17 cellular contexts compared by ENCODE assay signal in the genomic region with DNA sequence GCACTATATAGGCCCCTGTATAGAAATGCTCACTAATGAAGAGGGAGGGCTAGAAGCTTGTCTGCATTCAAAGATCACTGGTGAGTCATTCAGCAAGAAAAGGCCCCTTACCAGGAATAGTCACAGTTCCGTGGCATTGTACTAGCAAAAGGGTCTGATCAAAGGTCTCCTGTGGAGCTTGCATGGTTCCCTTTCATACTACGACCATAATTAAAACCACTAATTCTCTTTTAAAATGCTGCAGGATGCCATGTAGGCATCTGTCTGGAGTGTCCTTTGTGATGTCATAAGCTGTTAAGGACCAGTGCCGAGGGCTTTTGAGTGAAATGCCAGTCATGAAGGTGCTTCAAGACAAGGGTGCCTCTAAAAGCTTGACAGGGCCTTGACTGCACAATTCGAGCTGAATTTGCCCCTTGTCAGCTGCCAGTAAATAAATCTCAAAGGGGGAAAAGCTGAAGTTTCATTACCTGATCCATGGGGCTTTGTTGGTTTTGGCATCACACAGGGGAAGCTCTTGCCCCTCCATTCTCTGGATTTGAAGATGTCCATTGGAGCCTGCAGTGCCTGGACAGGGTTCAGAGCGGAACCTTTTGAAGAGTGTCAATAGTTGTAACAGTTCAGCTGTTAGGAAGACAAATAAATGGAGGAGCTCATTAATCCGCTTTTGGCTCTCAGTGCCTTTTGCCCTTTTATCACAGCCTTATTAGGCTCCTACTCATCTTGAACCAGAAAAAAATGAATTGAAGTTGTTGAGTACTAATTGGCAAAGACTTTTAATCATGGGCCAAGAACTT.
DNase-seq lines count a peak whose midpoint lies in the region; TF ChIP-seq lines count a peak whose summit lies in the region.
"Had no signal": no experiment of that assay in that cellular context is flagged by ENCODE, and none has a peak within 500 bp of the region (broad histone marks: within the 10 kb centered on the region; RNA-seq: fewer than 3 reads in every experiment).

No MANE protein-coding gene starts in this region.

- no peak overlapping the region for H3K27ac Mint-ChIP-seq in activated naive CD4-positive, alpha-beta T cell treated with anti-CD3 and anti-CD28 coated beads for 36 hours
- H3K27ac Mint-ChIP-seq: activated naive CD4-positive, alpha-beta T cell treated with anti-CD3 and anti-CD28 coated beads, Interleukin-2, amount 50 U/mL, for 72 hours; mesothelial cell of epicardium had no signal

- H3K27ac ChIP-seq in Peyer's patch (no peak overlapping the region), OCI-LY7 (ENCODE audit: low read depth, low read length, poor library complexity, severe bottlenecking) (no peak overlapping the region)
- H3K27ac ChIP-seq: brain microvascular endothelial cell, right lobe of liver, SK-N-MC had no signal

- H4K20me1 ChIP-seq in OCI-LY7 (ENCODE audit: insufficient read depth, low read length): no peaks in the 10 kb centered on the region

- H3K9me3 ChIP-seq in Peyer's patch: no peaks in the 10 kb centered on the region
- H3K9me3 ChIP-seq in OCI-LY7 (ENCODE audit: low read length): no peaks in the 10 kb centered on the region
- H3K9me3 ChIP-seq: right lobe of liver had no signal

- H3K4me3 Mint-ChIP-seq in activated naive CD4-positive, alpha-beta T cell treated with anti-CD3 and anti-CD28 coated beads for 36 hours: no peak overlapping the region
- H3K4me3 Mint-ChIP-seq: mesothelial cell of epicardium had no signal

- H3K4me2 ChIP-seq in OCI-LY7 (ENCODE audit: low read length): no peak overlapping the region

- H3K4me1 Mint-ChIP-seq in activated naive CD4-positive, alpha-beta T cell treated with anti-CD3 and anti-CD28 coated beads for 36 hours (ENCODE audit: low read depth): no peaks in the 10 kb centered on the region
- H3K4me1 Mint-ChIP-seq: mesothelial cell of epicardium had no signal

- H3K27me3 ChIP-seq in Peyer's patch: no peaks in the 10 kb centered on the region
- H3K27me3 ChIP-seq: brain microvascular endothelial cell, right lobe of liver had no signal

- DNase-seq in DMS153 treated with DMSO at 0.1 percent for 48 hours (lab: John Stamatoyannopoulos, UW; ENCODE audit: unreplicated experiment): peak; percentile 77
- DNase-seq in NCI-H1092 treated with DMSO at 0.1 percent for 48 hours (lab: John Stamatoyannopoulos, UW): peak; percentile 98
- peak; percentile 62 for DNase-seq in NCI-H510A (lab: John Stamatoyannopoulos, UW)
- peak; percentile 39 for DNase-seq in iPS-NIHi7 (ENCODE audit: extremely low spot score)
- no peak for DNase-seq in Peyer's patch
- no peak for DNase-seq in activated naive CD4-positive, alpha-beta T cell treated with anti-CD3 and anti-CD28 coated beads for 36 hours
- DNase-seq in GM03348 (ENCODE audit: low spot score): no peak
- no peak for DNase-seq in OCI-LY7 (ENCODE audit: low spot score)
- DNase-seq: activated CD4-positive, alpha-beta T cell treated with anti-CD3 and anti-CD28 coated beads, Interleukin-2, amount 50 U/mL, for 1 hour; brain microvascular endothelial cell; GDM1; Kasumi-1; right lobe of liver; stimulated activated CD4-positive, alpha-beta T cell treated with anti-CD3 and anti-CD28 coated beads, Interleukin-1b, Interleukin-23, amount 100 ng/mL, for 48 hours had no signal

- no peak for TF ChIP-seq POLR2A in Peyer's patch (IDR thresholded peaks at IDR 0.05)

- H3K79me2 ChIP-seq in OCI-LY7 (ENCODE audit: insufficient read depth, low read depth, low read length): no peaks in the 10 kb centered on the region

- H3K36me3 ChIP-seq in Peyer's patch (peaks cover 0 to 6% (median 0%) of the 10 kb centered on the region in 3 donors), OCI-LY7 (ENCODE audit: insufficient read depth, low read length) (peaks cover 9% of the 10 kb centered on the region; the same call in 1 of the 2 replicates)
- H3K36me3 ChIP-seq: brain microvascular endothelial cell had no signal

- no peaks in the 10 kb centered on the region for H3K27me3 Mint-ChIP-seq in activated naive CD4-positive, alpha-beta T cell treated with anti-CD3 and anti-CD28 coated beads for 36 hours (ENCODE audit: low read depth)

- H3K4me3 ChIP-seq in Peyer's patch: no peak overlapping the region
- H3K4me3 ChIP-seq in OCI-LY7 (ENCODE audit: low read depth, low read length, poor library complexity, severe bottlenecking): no peak overlapping the region
- H3K4me3 ChIP-seq: right lobe of liver, SK-N-MC had no signal

- TF ChIP-seq CTCF in Peyer's patch (IDR thresholded peaks at IDR 0.05): no peak
- no peak for TF ChIP-seq CTCF in OCI-LY7 (conservative IDR thresholded peaks at IDR 0.05; ENCODE audit: low read length)

- POLR2A ChIA-PET in OCI-LY7 (lab: Charles Lee): interaction anchor here (0.7 to 1.1 kb wide), 3 partner anchors 15 to 597 kb away, joined by 3 to 5 read pairs (median 5); no protein-coding TSS in a partner anchor

- H3K9me3 Mint-ChIP-seq in activated naive CD4-positive, alpha-beta T cell treated with anti-CD3 and anti-CD28 coated beads for 36 hours: no peaks in the 10 kb centered on the region
- H3K9me3 Mint-ChIP-seq: activated naive CD4-positive, alpha-beta T cell treated with anti-CD3 and anti-CD28 coated beads, Interleukin-2, amount 50 U/mL, for 72 hours; mesothelial cell of epicardium had no signal

- H3K4me1 ChIP-seq in Peyer's patch (no peaks in the 10 kb centered on the region), OCI-LY7 (ENCODE audit: insufficient read depth, low read length, poor library complexity, severe bottlenecking) (no peaks in the 10 kb centered on the region)

- CTCF ChIA-PET in activated naive CD4-positive, alpha-beta T cell treated with anti-CD3 and anti-CD28 coated beads for 36 hours (lab: Charles Lee): no interaction called here
- CTCF ChIA-PET in OCI-LY7 (lab: Charles Lee; ENCODE audit: unreplicated experiment): no interaction called here

- H3K9me2 ChIP-seq in OCI-LY7 (ENCODE audit: insufficient read depth, low read length): no peaks in the 10 kb centered on the region

- intact Hi-C loops in activated naive CD4-positive, alpha-beta T cell treated with anti-CD3 and anti-CD28 coated beads for 36 hours (cut with micrococcal nuclease): no loop called here
- intact Hi-C loops in OCI-LY7 (cut with micrococcal nuclease; ENCODE audit: unreplicated experiment): no loop called here

- H2AFZ ChIP-seq in OCI-LY7 (ENCODE audit: low read length): no peak overlapping the region

- H3K36me3 Mint-ChIP-seq in activated naive CD4-positive, alpha-beta T cell treated with anti-CD3 and anti-CD28 coated beads for 36 hours (ENCODE audit: low read depth): peaks cover 6% of the 10 kb centered on the region

- BruUV-seq in OCI-LY7 (replicated peaks; lab: Mats Ljungman, UMichigan): no TSS peak

Comparison
In these comparisons a context has a peak if more than half of its experiments do, and no peak if none do; other contexts are left out.
1. DNase-seq: peak in DMS153 treated with DMSO at 0.1 percent for 48 hours (single experiment), NCI-H1092 treated with DMSO at 0.1 percent for 48 hours (single experiment), NCI-H510A (single experiment) and iPS-NIHi7 (single experiment); none in Peyer's patch (0 of 3), activated naive CD4-positive, alpha-beta T cell treated with anti-CD3 and anti-CD28 coated beads for 36 hours (single experiment), GM03348 (single experiment) and OCI-LY7 (single experiment).